ENCODE assay signal across 20 cellular contexts in the genomic region with DNA sequence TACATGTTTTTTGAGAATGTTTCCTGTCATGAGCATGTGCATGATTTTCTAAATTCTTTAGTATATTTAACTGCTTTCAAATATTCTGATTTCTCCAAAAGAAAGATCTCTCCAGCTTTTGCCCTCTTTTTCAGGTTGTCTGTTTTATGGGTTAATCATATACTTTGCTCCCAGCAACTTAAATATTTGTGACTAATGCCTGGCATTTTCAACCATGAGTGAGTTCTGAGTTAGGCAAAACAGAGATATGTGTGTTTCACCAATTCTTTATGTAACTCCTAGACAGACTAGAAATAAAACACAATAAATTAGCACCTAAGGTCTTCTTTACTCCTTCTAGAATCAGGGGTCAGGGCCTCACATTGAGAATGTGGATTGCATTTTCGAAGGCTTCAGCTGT.
DNase-seq lines count a peak whose midpoint lies in the region; ATAC-seq and TF ChIP-seq lines count a peak whose summit lies in the region.
"Had no signal": no experiment of that assay in that cellular context is flagged by ENCODE, and none has a peak within 500 bp of the region (broad histone marks: within the 10 kb centered on the region; RNA-seq: fewer than 3 reads in every experiment).

No MANE protein-coding gene starts in this region.

- DNase-seq in EH (ENCODE audit: low read depth) (peak; percentile 33), HFFc6 (no peak), epithelial cell of esophagus (ENCODE audit: low read depth) (peak; percentile 17), renal cortical epithelial cell (ENCODE audit: low read depth) (peak; percentile 69), left ventricle myocardium superior (no peak)
- no peak for DNase-seq in effector CD8-positive, alpha-beta T cell (lab: John Stamatoyannopoulos, UW)
- DNase-seq: DMS 273 treated with DMSO at 0.1 percent for 48 hours, DND-41, GF-D8, NCI-H1105, NCI-H2081 treated with DMSO at 0.1 percent for 48 hours, NCI-H226, NCI-H524, NCI-H82, OCI-M1, SIG-M5 had no signal

- no peak for TF ChIP-seq CTCF in HFFc6 (IDR thresholded peaks at IDR 0.05)
- no peak for TF ChIP-seq CTCF in epithelial cell of esophagus (IDR thresholded peaks at IDR 0.05; ENCODE audit: insufficient read depth, low read depth, low read length, missing control alignments)

- intact Hi-C loops in left ventricle myocardium superior (cut with micrococcal nuclease): no loop called here

- H3K27me3 Mint-ChIP-seq in HFFc6 (ENCODE audit: insufficient read depth): peaks cover 2% of the 10 kb centered on the region
- H3K27me3 Mint-ChIP-seq: B cell had no signal

- H3K36me3 Mint-ChIP-seq in HFFc6 (ENCODE audit: low read depth): peaks cover 5% of the 10 kb centered on the region; the same call in 1 of the 2 replicates

- H3K9me3 Mint-ChIP-seq in HFFc6: no peaks in the 10 kb centered on the region

- H3K4me3 ChIP-seq in epithelial cell of esophagus (ENCODE audit: low read length): no peak overlapping the region
- H3K4me3 ChIP-seq: K562 had no signal

- no peak for ATAC-seq in HG02678 (IDR thresholded peaks at IDR 0.05; ENCODE audit: unreplicated experiment)
- ATAC-seq in left ventricle myocardium superior: no peak
- ATAC-seq: HCT116, K562 had no signal

- H3K4me1 Mint-ChIP-seq in HFFc6 (ENCODE audit: low read depth): peaks cover 37% of the 10 kb centered on the region

- peak overlapping the region; percentile 78 for H3K4me3 Mint-ChIP-seq in HFFc6
- H3K4me3 Mint-ChIP-seq: B cell had no signal

- H3K27ac Mint-ChIP-seq in HFFc6: peak overlapping the region; percentile 95
- H3K27ac Mint-ChIP-seq: B cell had no signal

Comparison
In these comparisons a context has a peak if more than half of its experiments do, and no peak if none do; other contexts are left out.
1. DNase-seq: peak in EH (single experiment), epithelial cell of esophagus (single experiment) and renal cortical epithelial cell (single experiment); none in HFFc6 (single experiment), effector CD8-positive, alpha-beta T cell (single experiment) and left ventricle myocardium superior (single experiment).